ENCODE assay signal across 1 cellular context in genomic region chr20:62150236-62150575, GRCh38.
TF ChIP-seq lines count a peak whose summit lies in the region.

No MANE protein-coding gene starts in this region.

TF ChIP-seq in WTC11, 78 proteins besides CTCF, POLR2A, EP300 and RAD21 (continued from another document):
- TF ChIP-seq USF2 (CRISPR knock-in tag; IDR thresholded peaks at IDR 0.05) (no peak), ZBTB21 (CRISPR knock-in tag; IDR thresholded peaks at IDR 0.05; ENCODE audit: borderline replicate concordance) (no peak), FOXP4 (CRISPR knock-in tag; IDR thresholded peaks at IDR 0.05) (no peak), SMAD4 (CRISPR knock-in tag; IDR thresholded peaks at IDR 0.05) (no peak), ZNF671 (CRISPR knock-in tag; IDR thresholded peaks at IDR 0.05) (no peak), ZNF532 (CRISPR knock-in tag; IDR thresholded peaks at IDR 0.05; ENCODE audit: borderline replicate concordance) (no peak), SOX15 (CRISPR knock-in tag; IDR thresholded peaks at IDR 0.05) (no peak), ZNF423 (CRISPR knock-in tag; IDR thresholded peaks at IDR 0.05) (no peak), AR (CRISPR knock-in tag; IDR thresholded peaks at IDR 0.05) (no peak), TEAD4 (CRISPR knock-in tag; IDR thresholded peaks at IDR 0.05) (no peak), NFYB (CRISPR knock-in tag; conservative IDR thresholded peaks at IDR 0.05; ENCODE audit: low read depth) (no peak), GTF2I (CRISPR knock-in tag; conservative IDR thresholded peaks at IDR 0.05) (no peak), SMAD3 (CRISPR knock-in tag; IDR thresholded peaks at IDR 0.05; ENCODE audit: borderline replicate concordance) (no peak), EMX1 (CRISPR knock-in tag; IDR thresholded peaks at IDR 0.05) (no peak), ZBTB43 (CRISPR knock-in tag; IDR thresholded peaks at IDR 0.05) (no peak)
TF ChIP-seq in WTC11: peak in this region for 0.
